Comparison of ENCODE assay signal across 10 cellular contexts in genomic region chr16:50203681-50204080, GRCh38. TPM values are rescaled to one million over a fixed set of nuclear protein-coding genes. Genes with fewer than 3 reads are reported as not detected.
DNase-seq lines count a peak whose midpoint lies in the region; ATAC-seq, FAIRE-seq and TF ChIP-seq lines count a peak whose summit lies in the region.
"Had no signal": no experiment of that assay in that cellular context is flagged by ENCODE, and none has a peak within 500 bp of the region (broad histone marks: within the 10 kb centered on the region; RNA-seq: fewer than 3 reads in every experiment).

No MANE protein-coding gene starts in this region.

- H3K4me3 ChIP-seq in HCT116 (replicated peaks in 1 of 2; ENCODE audit: low read depth in 1 of 2, low read length in 2 of 2) (no peak overlapping the region), HepG2 (replicated peaks in 1 of 3; ENCODE audit: insufficient read depth in 1 of 3, low read depth in 2 of 3, low read length in 3 of 3) (peak overlapping the region; percentile 6 to 53 (median 13); a peak in 4 of 6 replicates), stomach (no peak overlapping the region)

- no peaks in the 10 kb centered on the region for H3K9me2 ChIP-seq in HCT116 (ENCODE audit: insufficient read depth)

- in situ Hi-C loops in HepG2 (cut with HindIII; ENCODE audit: extremely low pct_ligation_motif_present, low pct_unique_long_range_greater_than_20kb): loop anchor here (10.0 kb wide), 1 partner anchor 49 kb away; the partner anchor contains the start of gene TENT4B

- H3K4me1 Mint-ChIP-seq in activated naive CD8-positive, alpha-beta T cell treated with anti-CD3 and anti-CD28 coated beads for 36 hours: peaks cover 49% of the 10 kb centered on the region
- peaks cover 35% of the 10 kb centered on the region for H3K4me1 Mint-ChIP-seq in activated CD4-positive, alpha-beta T cell treated with anti-CD3 and anti-CD28 coated beads, Interleukin-2, amount 10 ng/mL, durations not matched to agents 24 days and 14 days

- H3K27ac Mint-ChIP-seq in activated naive CD8-positive, alpha-beta T cell treated with anti-CD3 and anti-CD28 coated beads for 36 hours: peak overlapping the region; percentile 10
- no peak overlapping the region for H3K27ac Mint-ChIP-seq in activated CD4-positive, alpha-beta T cell treated with anti-CD3 and anti-CD28 coated beads, Interleukin-2, amount 10 ng/mL, durations not matched to agents 24 days and 14 days

- intact Hi-C loops in HCT116 (cut with micrococcal nuclease): no loop called here
- intact Hi-C loops in HepG2 (cut with micrococcal nuclease; ENCODE audit: unreplicated experiment): loop anchor here (2.0 to 5.0 kb wide), 2 partner anchors 36 to 49 kb away; no protein-coding TSS in a partner anchor
- intact Hi-C loops in stomach (cut with DNase I; ENCODE audit: low total_unique reads): no loop called here
- intact Hi-C loops in activated CD4-positive, alpha-beta T cell treated with anti-CD3 and anti-CD28 coated beads, Interleukin-2, amount 10 ng/mL, durations not matched to agents 24 days and 14 days (cut with micrococcal nuclease): no loop called here

- H3K9me3 Mint-ChIP-seq in activated naive CD8-positive, alpha-beta T cell treated with anti-CD3 and anti-CD28 coated beads for 36 hours: no peaks in the 10 kb centered on the region
- no peaks in the 10 kb centered on the region for H3K9me3 Mint-ChIP-seq in activated CD4-positive, alpha-beta T cell treated with anti-CD3 and anti-CD28 coated beads, Interleukin-2, amount 10 ng/mL, durations not matched to agents 24 days and 14 days
- H3K9me3 Mint-ChIP-seq: activated naive CD4-positive, alpha-beta T cell treated with anti-CD3 and anti-CD28 coated beads, Interleukin-2, amount 50 U/mL, for 72 hours had no signal

- H3K27ac ChIP-seq in HCT116 (ENCODE audit: low read depth, low read length): no peak overlapping the region; the same call in 1 of the 2 replicates
- peak overlapping the region; percentile 89 for H3K27ac ChIP-seq in HepG2 (ENCODE audit: extremely low read length, insufficient read depth, low read length)
- peak overlapping the region; percentile 37 to 75 (median 43) for H3K27ac ChIP-seq in stomach

- H3K36me3 Mint-ChIP-seq in activated naive CD8-positive, alpha-beta T cell treated with anti-CD3 and anti-CD28 coated beads for 36 hours: no peaks in the 10 kb centered on the region
- no peaks in the 10 kb centered on the region for H3K36me3 Mint-ChIP-seq in activated CD4-positive, alpha-beta T cell treated with anti-CD3 and anti-CD28 coated beads, Interleukin-2, amount 10 ng/mL, durations not matched to agents 24 days and 14 days (ENCODE audit: low read depth)
- H3K36me3 Mint-ChIP-seq: activated naive CD4-positive, alpha-beta T cell treated with anti-CD3 and anti-CD28 coated beads, Interleukin-2, amount 50 U/mL, for 72 hours had no signal

- FAIRE-seq in HepG2 (lab: Jason Lieb, UNC): no peak
- FAIRE-seq in HTR-8/SVneo (lab: Jason Lieb, UNC): no peak

- H2AFZ ChIP-seq in HCT116 (ENCODE audit: low read depth, low read length, poor library complexity, severe bottlenecking) (no peak overlapping the region), HepG2 (ENCODE audit: low read length) (no peak overlapping the region)

- TF ChIP-seq POLR2A in HCT116 (IDR thresholded peaks at IDR 0.05; ENCODE audit: borderline replicate concordance, extremely low read depth, insufficient read depth, insufficient read length) (no peak), HepG2 (IDR thresholded peaks at IDR 0.05; ENCODE audit: insufficient read depth in 1 of 2, low read depth in 2 of 2, low read length in 2 of 2) (no peak), stomach (IDR thresholded peaks at IDR 0.05) (no peak)

- H3K4me2 ChIP-seq in HCT116 (ENCODE audit: low read length): 0 out of 2 replicates have a peak overlapping the region, but pooled peaks have one; percentile 63
- peak overlapping the region; percentile 71 for H3K4me2 ChIP-seq in HepG2 (ENCODE audit: low read depth, low read length)

- POLR2A ChIA-PET in HCT116 (lab: Charles Lee): no interaction called here
- POLR2A ChIA-PET in HepG2 (lab: Yijun Ruan, JAX): interaction anchor here (1.0 to 2.1 kb wide), 4 partner anchors 32 to 106 kb away, joined by 3 to 9 read pairs (median 4); no protein-coding TSS in a partner anchor

- BruUV-seq in HCT116 (replicated peaks; lab: Mats Ljungman, UMichigan) (no TSS peak), HepG2 (replicated peaks; lab: Mats Ljungman, UMichigan) (no TSS peak)

- H3K27me3 Mint-ChIP-seq in activated naive CD8-positive, alpha-beta T cell treated with anti-CD3 and anti-CD28 coated beads for 36 hours: no peaks in the 10 kb centered on the region
- H3K27me3 Mint-ChIP-seq in activated CD4-positive, alpha-beta T cell treated with anti-CD3 and anti-CD28 coated beads, Interleukin-2, amount 10 ng/mL, durations not matched to agents 24 days and 14 days: no peaks in the 10 kb centered on the region
- H3K27me3 Mint-ChIP-seq: progenitor cell of endocrine pancreas had no signal

- no peak overlapping the region for H3K4me3 Mint-ChIP-seq in activated naive CD8-positive, alpha-beta T cell treated with anti-CD3 and anti-CD28 coated beads for 36 hours
- H3K4me3 Mint-ChIP-seq in activated CD4-positive, alpha-beta T cell treated with anti-CD3 and anti-CD28 coated beads, Interleukin-2, amount 10 ng/mL, durations not matched to agents 24 days and 14 days: no peak overlapping the region

- H3K79me2 ChIP-seq in HCT116 (ENCODE audit: insufficient read depth, low read length) (peaks cover 71% of the 10 kb centered on the region), HepG2 (ENCODE audit: insufficient read depth, low read length) (peaks cover 88% of the 10 kb centered on the region)

- RAD21 ChIA-PET in HCT116 (lab: Charles Lee; ENCODE audit: low non-redundant PET in 1 of 2, low total read pairs in 2 of 2, uncharacterized antibody in 2 of 2, unreplicated experiment in 2 of 2): no interaction called here

- no peak for DNase-seq in HCT116 (ENCODE audit: low read depth, low spot score)
- DNase-seq in activated naive CD8-positive, alpha-beta T cell treated with anti-CD3 and anti-CD28 coated beads for 36 hours: no peak
- no peak for DNase-seq in HepG2 (ENCODE audit: low spot score)
- DNase-seq in stomach: no peak
- DNase-seq in HTR-8/SVneo (ENCODE audit: insufficient read length, low spot score): no peak
- no peak for DNase-seq in activated CD4-positive, alpha-beta T cell treated with anti-CD3 and anti-CD28 coated beads, Interleukin-2, amount 10 ng/mL, durations not matched to agents 24 days and 14 days
- DNase-seq in A172 (ENCODE audit: low spot score): no peak
- no peak for DNase-seq in cerebellar nuclear complex (lab: John Stamatoyannopoulos, UW)

- H3K9ac ChIP-seq in HCT116 (ENCODE audit: low read length) (0 out of 2 replicates have a peak overlapping the region, but pooled peaks have one; percentile 1), HepG2 (ENCODE audit: insufficient read depth, low read depth, low read length) (peak overlapping the region; percentile 69)

- H4K20me1 ChIP-seq in HCT116 (ENCODE audit: insufficient read depth) (no peaks in the 10 kb centered on the region), HepG2 (ENCODE audit: insufficient read depth, low read length) (0 out of 2 replicates have a peak, but pooled peaks cover 11% of the 10 kb centered on the region)

- H3K9me3 ChIP-seq in HCT116 (ENCODE audit: control insufficient read depth in 1 of 2, insufficient read depth in 1 of 2, low read depth in 1 of 2, low read length in 2 of 2) (no peaks in the 10 kb centered on the region), HepG2 (ENCODE audit: low read length) (no peaks in the 10 kb centered on the region), stomach (no peaks in the 10 kb centered on the region)

- ATAC-seq in HCT116: no peak
- peak; percentile 60 for ATAC-seq in HepG2
- ATAC-seq: activated naive CD4-positive, alpha-beta T cell treated with anti-CD3 and anti-CD28 coated beads, Interleukin-2, amount 50 U/mL, for 72 hours had no signal

- CTCF ChIA-PET in HCT116 (lab: Charles Lee) (no interaction called here), HepG2 (lab: Yijun Ruan, JAX; ENCODE audit: low intra/inter-chr PET ratio, low total read pairs) (no interaction called here)

- H3K36me3 ChIP-seq in HCT116 (ENCODE audit: control insufficient read depth in 1 of 2, insufficient read depth in 2 of 2, low read length in 2 of 2): no peaks in the 10 kb centered on the region
- H3K36me3 ChIP-seq in HepG2 (replicated peaks in 1 of 2; ENCODE audit: control insufficient read depth in 1 of 2, insufficient read depth in 2 of 2, low read length in 2 of 2): no peaks in the 10 kb centered on the region; a peak in 2 of 5 replicates
- no peaks in the 10 kb centered on the region for H3K36me3 ChIP-seq in stomach

- TF ChIP-seq CTCF in HCT116 (IDR thresholded peaks at IDR 0.05 in 2 of 3, conservative IDR thresholded peaks at IDR 0.05 in 1 of 3; ENCODE audit: borderline replicate concordance in 1 of 3, insufficient read depth in 1 of 3, low read depth in 2 of 3, low read length in 2 of 3) (no peak), HepG2 (CRISPR knock-in tag; IDR thresholded peaks at IDR 0.05) (no peak), stomach (IDR thresholded peaks at IDR 0.05) (no peak)

- 70% methylated on average over 6 of the region's 6 CpGs for WGBS in HepG2 (ENCODE audit: low lambda C conversion rate)
- WGBS in stomach, 5 donors: 69 to 77% (median 74%) methylated on average over 6 of the region's 6 CpGs

- H3K4me1 ChIP-seq in HCT116 (ENCODE audit: control insufficient read depth in 1 of 2, insufficient read depth in 2 of 2, low read length in 2 of 2): peaks cover 24 to 54% of the 10 kb centered on the region in 2 experiments
- H3K4me1 ChIP-seq in HepG2 (ENCODE audit: insufficient read depth, low read length): peaks cover 74% of the 10 kb centered on the region
- peaks cover 25 to 88% (median 58%) of the 10 kb centered on the region in 4 donors for H3K4me1 ChIP-seq in stomach

- no peak for TF ChIP-seq EP300 in HepG2 (IDR thresholded peaks at IDR 0.05; ENCODE audit: low read depth in 2 of 2, low read length in 2 of 2)
- no peak for TF ChIP-seq EP300 in HepG2 (CRISPR knock-in tag; IDR thresholded peaks at IDR 0.05; ENCODE audit: borderline replicate concordance)
- TF ChIP-seq EP300 in stomach (IDR thresholded peaks at IDR 0.05): no peak

- H3K27me3 ChIP-seq in HCT116 (ENCODE audit: insufficient read depth, low read length) (no peaks in the 10 kb centered on the region), HepG2 (ENCODE audit: control insufficient read depth in 1 of 2, insufficient read depth in 2 of 2, low read length in 2 of 2) (no peaks in the 10 kb centered on the region), stomach (no peaks in the 10 kb centered on the region)

- TF ChIP-seq RAD21 in HCT116 (IDR thresholded peaks at IDR 0.05; ENCODE audit: low read depth) (no peak), HepG2 (CRISPR knock-in tag; IDR thresholded peaks at IDR 0.05) (no peak)

RNA-seq across cellular contexts. Expression of gene TENT4B, which starts 50.6 kb away (rescaled TPM):
- total RNA-seq in HCT116 (2021; ENCODE audit: unreplicated experiment): 16.9 TPM
- polyA plus RNA-seq in HCT116 (2012): 5.7 and 6.7 TPM in 2 replicates
- 10 to 100 TPM; 18.6 to 19.7 TPM for total RNA-seq in activated naive CD8-positive, alpha-beta T cell treated with anti-CD3 and anti-CD28 coated beads for 36 hours
- 32.8 and 36.0 TPM in 2 replicates for total RNA-seq in HepG2 (2016; rRNA removed; fragmentation: Illumina TruSeq; extraction: Trizol)
- 2.9 and 4.3 TPM in 2 replicates for total RNA-seq in HepG2 (2016; cell fraction: cytosol; rRNA removed; fragmentation: Illumina TruSeq; extraction: Trizol; ENCODE audit: low read depth)
- total RNA-seq in HepG2 (2016; cell fraction: insoluble cytoplasmic fraction; rRNA removed; fragmentation: Illumina TruSeq; extraction: Trizol): 32.0 and 35.5 TPM in 2 replicates
- total RNA-seq in HepG2 (2016; cell fraction: membrane; rRNA removed; fragmentation: Illumina TruSeq; extraction: Trizol): 13.6 and 15.7 TPM in 2 replicates
- 27.7 and 32.7 TPM in 2 replicates for total RNA-seq in HepG2 (2016; cell fraction: nucleus; rRNA removed; fragmentation: Illumina TruSeq; extraction: Trizol)
- 12.0 and 15.0 TPM in 2 replicates for polyA plus RNA-seq in HepG2 (2011; rRNA removed)
- polyA plus RNA-seq in HepG2 (2011; cell fraction: cytosol; rRNA removed): 6.2 and 9.6 TPM in 2 replicates
- 7.0 and 7.5 TPM in 2 replicates for polyA plus RNA-seq in HepG2 (2011; cell fraction: nucleus; rRNA removed)
- polyA plus RNA-seq in HepG2 (2012): 12.9 and 15.1 TPM in 2 replicates
- polyA plus RNA-seq in HepG2 (2016; cell fraction: cytosol; fragmentation: Illumina TruSeq; extraction: Trizol; ENCODE audit: low read depth): 0.93 and 0.94 TPM in 2 replicates
- 29.7 and 32.3 TPM in 2 replicates for polyA plus RNA-seq in HepG2 (2016; cell fraction: insoluble cytoplasmic fraction; fragmentation: Illumina TruSeq; extraction: Trizol; ENCODE audit: low read depth)
- polyA plus RNA-seq in HepG2 (2016; cell fraction: membrane; fragmentation: Illumina TruSeq; extraction: Trizol; ENCODE audit: low read depth): 5.3 and 6.4 TPM in 2 replicates
- polyA plus RNA-seq in HepG2 (2016; cell fraction: nucleus; fragmentation: Illumina TruSeq; extraction: Trizol; ENCODE audit: insufficient read depth, low read depth): 32.1 and 32.7 TPM in 2 replicates
- polyA minus RNA-seq in HepG2 (2011; rRNA and poly(A)+ RNA removed; ENCODE audit: low replicate concordance): 11.8 and 15.0 TPM in 2 replicates
- 21.1 and 22.3 TPM in 2 replicates for polyA minus RNA-seq in HepG2 (2011; cell fraction: cytosol; rRNA and poly(A)+ RNA removed)
- 33.9 and 35.8 TPM in 2 replicates for polyA minus RNA-seq in HepG2 (2011; cell fraction: nucleus; rRNA and poly(A)+ RNA removed)
- 10 to 100 TPM in 4 of 5 donors, 1 to 10 TPM in 1; 4.1 to 24.1 (median 14.9) TPM for total RNA-seq in stomach
- polyA plus RNA-seq in stomach: 1 to 10 TPM; 2.4 to 3.2 (median 2.8) TPM
- 16.6 and 18.5 TPM in 2 replicates for total RNA-seq in activated CD4-positive, alpha-beta T cell treated with anti-CD3 and anti-CD28 coated beads, Interleukin-2, amount 10 ng/mL, durations not matched to agents 24 days and 14 days
- total RNA-seq in A172 (2014; rRNA removed; shearing (Covaris generic)): 7.4 and 11.2 TPM in 2 replicates

Comparison
In these comparisons a context has a peak if more than half of its experiments do, and no peak if none do; other contexts are left out.
1. H3K4me3 ChIP-seq: peak in HepG2 (3 of 3); none in HCT116 (0 of 2) and stomach (0 of 4).